ENCODE assay signal across 8 cellular contexts in genomic region chr6:34391711-34392496, GRCh38. TPM values are rescaled to one million over a fixed set of nuclear protein-coding genes. Genes with fewer than 3 reads are reported as not detected.
DNase-seq lines count a peak whose midpoint lies in the region; ATAC-seq and TF ChIP-seq lines count a peak whose summit lies in the region.

No MANE protein-coding gene starts in this region.

- H3K36me3 ChIP-seq in WERI-Rb-1 (peaks cover 7% of the 10 kb centered on the region), kidney epithelial cell (ENCODE audit: control insufficient read depth, insufficient read depth, low read length) (no peaks in the 10 kb centered on the region)

- peaks cover 9% of the 10 kb centered on the region for H3K9me3 ChIP-seq in WERI-Rb-1 (ENCODE audit: severe bottlenecking)

- peak overlapping the region; percentile 95 for H3K27ac ChIP-seq in WERI-Rb-1

- H3K4me3 ChIP-seq in WERI-Rb-1 (ENCODE audit: low read depth, low read length) (peak overlapping the region; percentile 74), cardiac fibroblast (replicated peaks in 1 of 2; ENCODE audit: low read depth in 2 of 2, low read length in 2 of 2) (peak overlapping the region; percentile 76 to 82), kidney epithelial cell (ENCODE audit: low read depth, low read length) (peak overlapping the region; percentile 94)

- ATAC-seq in HG02852 (IDR thresholded peaks at IDR 0.05; ENCODE audit: unreplicated experiment), result peak; percentile 34

- DNase-seq in NCI-H2081 (lab: John Stamatoyannopoulos, UW), result peak; percentile 63 to 70
- DNase-seq in NCI-H2081 treated with DMSO at 0.1 percent for 48 hours (lab: John Stamatoyannopoulos, UW), result no peak
- DNase-seq in NCI-H1930 (lab: John Stamatoyannopoulos, UW), result peak; percentile 36 to 65
- DNase-seq in WERI-Rb-1, result peak; percentile 85
- DNase-seq in cardiac fibroblast (ENCODE audit: low read depth in 2 of 2), result peak; percentile 49 to 55
- no peak for DNase-seq in kidney epithelial cell (ENCODE audit: low read depth)
- peak; percentile 0 to 34 for DNase-seq in stimulated activated CD4-positive, alpha-beta T cell treated with anti-CD3 and anti-CD28 coated beads, Interleukin-1b, Interleukin-23, amount 100 ng/mL, for 1 hour (ENCODE audit: low read depth in 2 of 2)

- H3K27me3 ChIP-seq in WERI-Rb-1 (ENCODE audit: insufficient read depth, low read depth, severe bottlenecking) (no peaks in the 10 kb centered on the region), kidney epithelial cell (ENCODE audit: control insufficient read depth, insufficient read depth, low read length) (no peaks in the 10 kb centered on the region)

- TF ChIP-seq CTCF in WERI-Rb-1 (IDR thresholded peaks at IDR 0.05; ENCODE audit: low read depth, low read length) (no peak), cardiac fibroblast (IDR thresholded peaks at IDR 0.05; ENCODE audit: low read depth, low read length) (no peak), kidney epithelial cell (IDR thresholded peaks at IDR 0.05; ENCODE audit: insufficient read depth, low read length, poor library complexity, severe bottlenecking) (no peak)

RNA-seq across cellular contexts. Expression of gene NUDT3, which starts 0.6 kb away (rescaled TPM):
- 29.6 and 31.7 TPM in 2 replicates for total RNA-seq in kidney epithelial cell

RNA-seq across cellular contexts. Expression of gene RPS10, which starts 34.0 kb away (rescaled TPM):
- 3,975 and 4,200 TPM in 2 replicates for total RNA-seq in kidney epithelial cell

Comparison
In these comparisons a context has a peak if more than half of its experiments do, and no peak if none do; other contexts are left out.
1. DNase-seq: peak in NCI-H2081 (2 of 2), NCI-H1930 (2 of 2), WERI-Rb-1 (single experiment), cardiac fibroblast (2 of 2) and stimulated activated CD4-positive, alpha-beta T cell treated with anti-CD3 and anti-CD28 coated beads, Interleukin-1b, Interleukin-23, amount 100 ng/mL, for 1 hour (2 of 2); none in NCI-H2081 treated with DMSO at 0.1 percent for 48 hours (single experiment) and kidney epithelial cell (single experiment).
2. Peak in every context shown above with its lines, with median percentiles within 50 percentile points of each other: H3K4me3 ChIP-seq.